In the genomic region with DNA sequence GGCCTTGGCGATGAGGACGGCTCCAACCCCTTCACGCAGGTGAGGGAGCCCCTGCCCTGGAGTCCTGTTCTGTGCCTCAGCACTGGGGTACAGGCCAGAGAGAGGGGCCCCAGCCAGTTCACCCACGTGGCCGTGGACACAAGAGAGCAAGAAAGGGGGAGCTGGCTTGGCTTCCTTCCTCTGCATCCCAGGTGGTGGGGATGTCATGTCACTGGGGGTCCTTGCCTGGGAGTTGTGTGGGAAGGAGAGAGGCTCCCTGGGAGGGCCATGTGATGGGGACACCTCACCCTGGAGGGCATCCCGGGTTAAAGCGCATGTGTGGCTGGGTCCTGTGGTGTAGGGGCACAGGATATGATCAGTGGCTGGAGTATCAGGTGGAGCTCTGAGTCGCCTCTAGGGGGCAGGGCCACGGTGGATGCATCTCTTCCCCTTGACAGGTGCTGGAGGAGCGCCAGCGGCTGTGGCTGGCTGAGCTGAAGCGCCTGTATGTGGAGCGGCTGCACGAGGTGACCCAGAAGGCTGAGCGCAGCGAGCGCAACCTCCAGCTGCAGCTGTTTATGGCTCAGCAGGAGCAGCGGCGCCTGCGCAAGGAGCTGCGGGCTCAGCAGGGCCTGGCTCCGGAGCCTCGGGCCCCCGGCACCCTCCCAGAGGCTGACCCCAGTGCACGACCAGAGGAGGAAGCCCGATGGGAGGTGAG, we compare ENCODE assay signal across 9 cellular contexts. TPM values are rescaled to one million over a fixed set of nuclear protein-coding genes. Genes with fewer than 3 reads are reported as not detected.
DNase-seq lines count a peak whose midpoint lies in the region; ATAC-seq and TF ChIP-seq lines count a peak whose summit lies in the region.
"Had no signal": no experiment of that assay in that cellular context is flagged by ENCODE, and none has a peak within 500 bp of the region (broad histone marks: within the 10 kb centered on the region; RNA-seq: fewer than 3 reads in every experiment).

No MANE protein-coding gene starts in this region.

- no peak overlapping the region for H3K27ac Mint-ChIP-seq in CD14-positive monocyte

- H3K36me3 Mint-ChIP-seq in CD14-positive monocyte, result no peaks in the 10 kb centered on the region

- H3K4me1 Mint-ChIP-seq in CD14-positive monocyte, result peaks cover 13% of the 10 kb centered on the region

- TF ChIP-seq CTCF in CD14-positive monocyte (IDR thresholded peaks at IDR 0.05) (peak; percentile 44), colonic mucosa (IDR thresholded peaks at IDR 0.05) (peak; percentile 53)

- ATAC-seq in HG03354 (IDR thresholded peaks at IDR 0.05; ENCODE audit: poor library complexity, severe bottlenecking, unreplicated experiment), result peak; percentile 85

- H3K9me3 ChIP-seq in colonic mucosa, result no peaks in the 10 kb centered on the region
- H3K9me3 ChIP-seq: SJSA1 had no signal

- H3K9me3 Mint-ChIP-seq in CD14-positive monocyte, result peaks cover 0 to 8% (median 0%) of the 10 kb centered on the region in 7 donors

- peak overlapping the region; percentile 24 for H3K4me3 ChIP-seq in colonic mucosa
- H3K4me3 ChIP-seq: SJSA1 had no signal

- peak overlapping the region in 1 of 2 donors; percentile 49 for H3K9ac ChIP-seq in colonic mucosa (ENCODE audit: low read depth in 2 of 2, low read length in 2 of 2)

- H3K27me3 Mint-ChIP-seq in CD14-positive monocyte (ENCODE audit: low read depth in 3 of 3), result peaks cover 34 to 54% (median 36%) of the 10 kb centered on the region in 3 donors

- no peaks in the 10 kb centered on the region for H3K4me1 ChIP-seq in colonic mucosa
- H3K4me1 ChIP-seq: SJSA1 had no signal

- no peak for DNase-seq in CD14-positive monocyte (ENCODE audit: low spot score)
- DNase-seq in GM19240 (ENCODE audit: insufficient read length, low spot score), result peak; percentile 73
- DNase-seq in NCI-H345 treated with DMSO at 0.1 percent for 48 hours (lab: John Stamatoyannopoulos, UW; ENCODE audit: unreplicated experiment), result peak; percentile 91
- peak; percentile 80 to 81 for DNase-seq in activated CD4-positive, alpha-beta T cell treated with anti-CD3 and anti-CD28 coated beads for 4 hours
- DNase-seq in colonic mucosa, result peak; percentile 90
- peak; percentile 80 for DNase-seq in mucosa of gallbladder (ENCODE audit: low spot score)
- DNase-seq in stimulated activated CD8-positive, alpha-beta memory T cell treated with anti-CD3 and anti-CD28 coated beads, Interleukin-7, amount 100 ng/mL, for 48 hours (ENCODE audit: extremely low read depth in 1 of 2, low read depth in 1 of 2), result peak; percentile 59 to 78

- H3K27me3 ChIP-seq in colonic mucosa, result peaks cover 3% of the 10 kb centered on the region

- no peak overlapping the region for H3K4me3 Mint-ChIP-seq in CD14-positive monocyte

- no peaks in the 10 kb centered on the region for H3K36me3 ChIP-seq in colonic mucosa

- intact Hi-C loops in CD14-positive monocyte (cut with micrococcal nuclease) (no loop called here), colonic mucosa (cut with DNase I) (no loop called here)

- H3K27ac ChIP-seq in colonic mucosa, result no peak overlapping the region
- H3K27ac ChIP-seq: SJSA1 had no signal

RNA-seq across cellular contexts. Expression of gene N4BP3, which starts 7.5 kb away (rescaled TPM):
- not detected for polyA plus RNA-seq in CD14-positive monocyte
- total RNA-seq in colonic mucosa (1 to 10 TPM; 2.2 to 3.3 TPM), mucosa of gallbladder (1.2 TPM)

RNA-seq across cellular contexts. Expression of gene RMND5B, which starts 10.0 kb away (rescaled TPM):
- polyA plus RNA-seq in CD14-positive monocyte, result 10 to 100 TPM; 20.9 to 23.9 TPM
- total RNA-seq in colonic mucosa (10 to 100 TPM; 31.9 to 50.1 TPM), mucosa of gallbladder (43.7 TPM)

RNA-seq across cellular contexts. Expression of gene NHP2, which starts 32.9 kb away (rescaled TPM):
- 100 to 1,000 TPM; 108 to 139 TPM for polyA plus RNA-seq in CD14-positive monocyte
- total RNA-seq in colonic mucosa (100 to 1,000 TPM in 1 of 2 donors, 10 to 100 TPM in 1; 64.8 to 182 TPM), mucosa of gallbladder (69.4 TPM)
